Comparison of ENCODE assay signal across 8 cellular contexts in genomic region chr18:24488824-24489493, GRCh38. TPM values are rescaled to one million over a fixed set of nuclear protein-coding genes. Genes with fewer than 3 reads are reported as not detected.
A peak's percentile ranks its signal among the peaks of the same experiment; 100 is the strongest.
DNase-seq lines count a peak whose midpoint lies in the region; ATAC-seq and TF ChIP-seq lines count a peak whose summit lies in the region.

No MANE protein-coding gene starts in this region.

- WGBS in thyroid gland, 2 donors = 33 to 36% methylated on average over 7 of the region's 7 CpGs

- H3K4me3 ChIP-seq in A673 (ENCODE audit: low read depth, low read length, poor library complexity, severe bottlenecking) (no peak overlapping the region), astrocyte of the cerebellum (ENCODE audit: low read depth, low read length) (no peak overlapping the region), thyroid gland (replicated peaks in 1 of 3) (no peak overlapping the region)

- no peak for ATAC-seq in GM19467 (IDR thresholded peaks at IDR 0.05; ENCODE audit: unreplicated experiment)

- intact Hi-C loops in A673 (cut with micrococcal nuclease; ENCODE audit: unreplicated experiment) = loop anchor here (2.0 to 5.0 kb wide), 2 partner anchors 108 to 312 kb away; no protein-coding TSS in a partner anchor
- intact Hi-C loops in thyroid gland (cut with DNase I) = loop anchor here (5.0 kb wide), 2 partner anchors 132 to 238 kb away; no protein-coding TSS in a partner anchor

- H3K36me3 ChIP-seq in A673 (ENCODE audit: insufficient read depth, low read length, poor library complexity, severe bottlenecking) (no peaks in the 10 kb centered on the region), thyroid gland (no peaks in the 10 kb centered on the region)

- in situ Hi-C loops in astrocyte of the cerebellum (cut with HindIII; ENCODE audit: low sequenced_read_pairs) = no loop called here

- DNase-seq in A673 (ENCODE audit: low spot score) (peak; percentile 59), GM10266 (ENCODE audit: extremely low spot score) (peak; percentile 47), NCI-H2196 treated with DMSO at 0.1 percent for 48 hours (lab: John Stamatoyannopoulos, UW; ENCODE audit: unreplicated experiment) (peak; percentile 4), astrocyte of the cerebellum (ENCODE audit: low read depth) (peak; percentile 20), iPS-NIHi7 (ENCODE audit: extremely low spot score) (peak; percentile 51), thyroid gland (no peak), nucleus accumbens (lab: John Stamatoyannopoulos, UW) (no peak)

- no TSS peak for BruUV-seq in A673 (replicated peaks; lab: Mats Ljungman, UMichigan)

- CTCF ChIA-PET in A673 (lab: Charles Lee) = interaction anchor here (0.5 to 1.7 kb wide), 12 partner anchors 11 to 350 kb away, joined by 3 to 20 read pairs (median 3); partner anchors contain the start of gene CABYR

- H3K27me3 ChIP-seq in A673 (replicated peaks; ENCODE audit: insufficient read depth, low read depth, low read length, poor library complexity) (peaks cover 5% of the 10 kb centered on the region), thyroid gland (no peaks in the 10 kb centered on the region)

- H3K4me1 ChIP-seq in A673 (ENCODE audit: insufficient read depth, low read length, poor library complexity, severe bottlenecking) = no peaks in the 10 kb centered on the region
- H3K4me1 ChIP-seq in thyroid gland = peaks cover 3 to 6% of the 10 kb centered on the region in 2 donors

- POLR2A ChIA-PET in A673 (lab: Charles Lee; ENCODE audit: low non-redundant PET) = interaction anchor here (0.7 kb wide), 1 partner anchor 18 kb away, joined by 3 read pairs; no protein-coding TSS in a partner anchor

- no peak for TF ChIP-seq POLR2A in thyroid gland (IDR thresholded peaks at IDR 0.05)

- H3K27ac ChIP-seq in A673 (ENCODE audit: low read depth, low read length, poor library complexity, severe bottlenecking) (no peak overlapping the region), thyroid gland (no peak overlapping the region)

- peak; percentile 73 for TF ChIP-seq CTCF in A673 (conservative IDR thresholded peaks at IDR 0.05; ENCODE audit: low read depth, low read length)
- peak; percentile 70 for TF ChIP-seq CTCF in GM10266 (IDR thresholded peaks at IDR 0.05; ENCODE audit: control insufficient read depth, insufficient read depth, low read depth, missing control alignments)
- TF ChIP-seq CTCF in astrocyte of the cerebellum (IDR thresholded peaks at IDR 0.05; ENCODE audit: low read depth, low read length, missing control alignments) = peak; percentile 65
- peak; percentile 53 to 79 (median 76) for TF ChIP-seq CTCF in thyroid gland (IDR thresholded peaks at IDR 0.05)

- H3K9me3 ChIP-seq in A673 (ENCODE audit: low read depth, low read length, poor library complexity, severe bottlenecking) = no peaks in the 10 kb centered on the region
- H3K9me3 ChIP-seq in thyroid gland = no peaks in the 10 kb centered on the region

RNA-seq across cellular contexts. Expression of gene HRH4, which starts 28.5 kb away (rescaled TPM):
- total RNA-seq in A673 (2021) (0.15 TPM in 1 of 2 replicates, not detected in the other), thyroid gland (not detected)

Comparison
In these comparisons a context has a peak if more than half of its experiments do, and no peak if none do; other contexts are left out.
1. DNase-seq: peak in A673 (single experiment), GM10266 (single experiment), NCI-H2196 treated with DMSO at 0.1 percent for 48 hours (single experiment), astrocyte of the cerebellum (single experiment) and iPS-NIHi7 (single experiment); none in thyroid gland (0 of 2) and nucleus accumbens (0 of 56).
2. Peak in every context shown above with its lines, with median percentiles within 50 percentile points of each other: CTCF ChIP-seq.